Comparison of ENCODE assay signal across 8 cellular contexts in the genomic region with DNA sequence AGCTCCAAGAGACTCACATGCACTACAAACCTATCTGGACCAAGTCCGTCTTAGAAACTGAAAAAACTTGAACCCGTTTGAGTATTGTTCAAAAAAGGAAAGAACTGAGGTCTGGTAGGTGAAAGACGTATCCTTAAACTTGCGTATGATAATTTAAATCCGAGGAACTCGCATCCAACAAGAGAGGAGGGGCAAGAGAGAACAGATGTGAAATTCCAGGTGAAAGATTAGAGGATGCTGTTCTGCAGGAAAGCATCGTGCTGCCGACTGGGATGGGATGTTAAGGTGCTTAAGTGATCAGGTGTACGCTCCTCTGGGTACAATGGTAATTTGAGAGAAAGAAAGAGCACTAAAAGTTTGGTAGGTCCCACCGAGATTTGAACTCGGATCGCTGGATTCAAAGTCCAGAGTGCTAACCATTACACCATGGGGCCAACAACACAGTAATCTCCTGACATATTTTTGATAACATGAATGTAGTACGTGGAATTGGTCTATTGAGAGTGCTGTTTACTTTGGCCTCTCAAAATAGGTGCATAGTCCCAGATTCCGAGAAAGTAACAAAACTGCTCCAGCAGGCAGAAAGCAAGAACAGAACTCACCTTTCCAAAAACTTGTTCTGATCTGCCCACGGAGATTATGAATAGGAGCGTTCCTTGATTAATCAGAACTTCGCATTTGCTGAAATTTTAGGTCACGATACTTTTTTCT. TPM values are rescaled to one million over a fixed set of nuclear protein-coding genes. Genes with fewer than 3 reads are reported as not detected.
A peak's percentile ranks its signal among the peaks of the same experiment; 100 is the strongest.
DNase-seq lines count a peak whose midpoint lies in the region; FAIRE-seq and TF ChIP-seq lines count a peak whose summit lies in the region.

No MANE protein-coding gene starts in this region.

- peak overlapping the region; percentile 17 for H3K4me3 ChIP-seq in kidney epithelial cell (ENCODE audit: low read depth, low read length)

- H3K4me1 Mint-ChIP-seq in T-helper 2 cell treated with Interferon-gamma antibody and Interleukin-4, amounts not matched to agents 5 μg/mL and 100 μg/mL, for 36 hours (ENCODE audit: low read depth) = peaks cover 49% of the 10 kb centered on the region

- DNase-seq in activated gamma-delta T cell treated with Interleukin-2 at 50 U/mL for 16 hours (peak; percentile 38), activated gamma-delta T cell (lab: John Stamatoyannopoulos, UW) (no peak), NCI-H1694 (lab: John Stamatoyannopoulos, UW) (peak; percentile 75), caudate nucleus (lab: John Stamatoyannopoulos, UW) (peak in 27 of 61 donors; percentile 5 to 63 (median 27)), kidney epithelial cell (ENCODE audit: low read depth) (no peak), HTR-8/SVneo (ENCODE audit: insufficient read length, low spot score) (no peak)
- DNase-seq in T-helper 2 cell treated with Interferon-gamma antibody and Interleukin-4, amounts not matched to agents 5 μg/mL and 100 μg/mL, for 36 hours (ENCODE audit: low spot score) = peak; percentile 55
- DNase-seq in stimulated activated CD4-positive, alpha-beta T cell treated with anti-CD3 and anti-CD28 coated beads, Interleukin-2, amount 100 ng/mL, for 24 hours = peak; percentile 63 to 68

- peak overlapping the region; percentile 92 for H3K4me3 Mint-ChIP-seq in T-helper 2 cell treated with Interferon-gamma antibody and Interleukin-4, amounts not matched to agents 5 μg/mL and 100 μg/mL, for 36 hours

- no peaks in the 10 kb centered on the region for H3K9me3 Mint-ChIP-seq in T-helper 2 cell treated with Interferon-gamma antibody and Interleukin-4, amounts not matched to agents 5 μg/mL and 100 μg/mL, for 36 hours

- no peaks in the 10 kb centered on the region for H3K27me3 ChIP-seq in kidney epithelial cell (ENCODE audit: control insufficient read depth, insufficient read depth, low read length)

- no peaks in the 10 kb centered on the region for H3K36me3 Mint-ChIP-seq in T-helper 2 cell treated with Interferon-gamma antibody and Interleukin-4, amounts not matched to agents 5 μg/mL and 100 μg/mL, for 36 hours (ENCODE audit: low read depth)

- TF ChIP-seq CTCF in kidney epithelial cell (IDR thresholded peaks at IDR 0.05; ENCODE audit: insufficient read depth, low read length, poor library complexity, severe bottlenecking) = no peak

- peaks cover 5% of the 10 kb centered on the region for H3K27me3 Mint-ChIP-seq in T-helper 2 cell treated with Interferon-gamma antibody and Interleukin-4, amounts not matched to agents 5 μg/mL and 100 μg/mL, for 36 hours (ENCODE audit: low read depth)

- H3K27ac ChIP-seq in caudate nucleus (ENCODE audit: low read depth, low read length) = peak overlapping the region; percentile 31

- H3K27ac Mint-ChIP-seq in T-helper 2 cell treated with Interferon-gamma antibody and Interleukin-4, amounts not matched to agents 5 μg/mL and 100 μg/mL, for 36 hours = peak overlapping the region; percentile 85

- no peak for FAIRE-seq in HTR-8/SVneo (lab: Jason Lieb, UNC)

- H3K36me3 ChIP-seq in kidney epithelial cell (ENCODE audit: control insufficient read depth, insufficient read depth, low read length) = no peaks in the 10 kb centered on the region

RNA-seq across cellular contexts. Expression of gene BTN3A2, which starts 53.5 kb away (rescaled TPM):
- 8.0 and 22.3 TPM in 2 replicates for total RNA-seq in kidney epithelial cell

Comparison
In these comparisons a context has a peak if more than half of its experiments do, and no peak if none do; other contexts are left out.
1. DNase-seq: peak in activated gamma-delta T cell treated with Interleukin-2 at 50 U/mL for 16 hours (single experiment), NCI-H1694 (single experiment), T-helper 2 cell treated with Interferon-gamma antibody and Interleukin-4, amounts not matched to agents 5 μg/mL and 100 μg/mL, for 36 hours (single experiment) and stimulated activated CD4-positive, alpha-beta T cell treated with anti-CD3 and anti-CD28 coated beads, Interleukin-2, amount 100 ng/mL, for 24 hours (2 of 2); none in activated gamma-delta T cell (single experiment), kidney epithelial cell (single experiment) and HTR-8/SVneo (single experiment).